In genomic region chr2:224436634-224437033, GRCh38 we compare ENCODE assay signal across 1 cellular context.
TF ChIP-seq lines count a peak whose summit lies in the region.

No MANE protein-coding gene starts in this region.

TF ChIP-seq in K562, 482 proteins besides CTCF, POLR2A, EP300 and RAD21 (continued from another document):
- TF ChIP-seq CEBPZ (IDR thresholded peaks at IDR 0.05; ENCODE audit: borderline replicate concordance, low read depth, low read length), result no peak
- TF ChIP-seq ETV6 (IDR thresholded peaks at IDR 0.05; ENCODE audit: borderline replicate concordance in 1 of 2, low read depth in 2 of 2, low read length in 1 of 2), result no peak
- TF ChIP-seq ETV6 (CRISPR knock-in tag; IDR thresholded peaks at IDR 0.05; ENCODE audit: borderline replicate concordance), result no peak
- TF ChIP-seq ZNF518B (CRISPR knock-in tag; IDR thresholded peaks at IDR 0.05), result no peak
- no peak for TF ChIP-seq CCAR2 (IDR thresholded peaks at IDR 0.05; ENCODE audit: low read depth, low read length)
